Comparison of ENCODE assay signal across 21 cellular contexts in the genomic region with DNA sequence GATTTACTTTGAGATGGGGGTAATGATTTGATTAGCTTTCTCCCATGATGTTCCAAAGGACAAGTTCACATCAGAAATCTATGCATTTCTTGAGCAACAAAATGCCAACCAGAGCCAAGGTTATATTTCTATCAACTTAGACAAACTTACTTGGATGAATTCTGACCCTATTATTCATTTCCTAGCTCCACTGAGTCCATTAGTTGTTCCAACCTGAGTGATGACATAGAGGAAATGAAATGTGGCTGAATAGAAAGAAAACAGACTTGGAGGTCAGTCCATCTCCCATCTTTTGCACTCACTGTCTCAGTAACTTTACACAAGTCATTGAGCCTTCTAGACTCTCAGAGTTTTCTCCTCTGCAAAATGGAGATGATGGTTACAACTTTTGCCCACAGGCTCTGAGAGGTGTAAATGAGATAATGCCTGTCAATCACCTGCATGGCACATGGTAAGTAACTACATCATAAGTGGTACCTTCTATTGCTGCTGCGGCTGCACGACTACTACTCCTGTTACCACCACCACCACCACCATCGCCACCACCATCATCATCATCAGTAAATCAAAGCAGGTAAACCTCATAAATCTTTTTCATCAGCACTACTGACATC.
DNase-seq lines count a peak whose midpoint lies in the region; ATAC-seq and TF ChIP-seq lines count a peak whose summit lies in the region.
"Had no signal": no experiment of that assay in that cellular context is flagged by ENCODE, and none has a peak within 500 bp of the region (broad histone marks: within the 10 kb centered on the region; RNA-seq: fewer than 3 reads in every experiment).

No MANE protein-coding gene starts in this region.

- H2BK12ac ChIP-seq in trophoblast cell (ENCODE audit: low read length) = no peak overlapping the region

- no CpG with 5 or more reads among the region's 3 CpGs for WGBS in trophoblast cell (ENCODE audit: extremely low coverage, insufficient coverage, insufficient read length)
- WGBS in esophagus muscularis mucosa = 98% methylated on average over 3 of the region's 3 CpGs

- H3K18ac ChIP-seq in trophoblast cell (ENCODE audit: low read length) = peak overlapping the region; percentile 78

- peak overlapping the region; percentile 74 for H2AK5ac ChIP-seq in trophoblast cell (ENCODE audit: low read length)

- peak overlapping the region; percentile 43 for H2BK120ac ChIP-seq in trophoblast cell (ENCODE audit: insufficient read depth, low read length, poor library complexity)

- H3K4me2 ChIP-seq in GM23338 = peak overlapping the region; percentile 46
- no peak overlapping the region for H3K4me2 ChIP-seq in trophoblast cell (ENCODE audit: low read length)

- TF ChIP-seq CTCF in GM23338 (conservative IDR thresholded peaks at IDR 0.05; ENCODE audit: low read depth in 2 of 2) (no peak), esophagus muscularis mucosa (IDR thresholded peaks at IDR 0.05) (no peak), upper lobe of right lung (IDR thresholded peaks at IDR 0.05) (no peak)

- intact Hi-C loops in esophagus muscularis mucosa (cut with DNase I) (no loop called here), upper lobe of right lung (cut with DNase I) (no loop called here)

- TF ChIP-seq EP300 in esophagus muscularis mucosa (IDR thresholded peaks at IDR 0.05) = no peak

- H3K36me3 ChIP-seq in GM23338 (ENCODE audit: insufficient read depth) = no peaks in the 10 kb centered on the region
- H3K36me3 ChIP-seq in trophoblast cell (ENCODE audit: control insufficient read depth in 1 of 2, insufficient read depth in 2 of 2, low read length in 2 of 2) = peaks cover 3 to 5% of the 10 kb centered on the region in 2 experiments
- no peaks in the 10 kb centered on the region for H3K36me3 ChIP-seq in esophagus muscularis mucosa
- H3K36me3 ChIP-seq in upper lobe of right lung = no peaks in the 10 kb centered on the region
- H3K36me3 ChIP-seq: vagina had no signal

- H3K4me1 Mint-ChIP-seq in GM23338 = peaks cover 47% of the 10 kb centered on the region
- H3K4me1 Mint-ChIP-seq: CD4-positive, alpha-beta memory T cell; stimulated activated memory B cell treated with anti-CD40 and anti-IgM and Interleukin-4, amounts not matched to agents 10 μg/mL and 1 μg/mL and 100 μg/mL, for 72 hours had no signal

- no peak overlapping the region for H3K23ac ChIP-seq in trophoblast cell (ENCODE audit: low read length)

- no peak for DNase-seq in GM23338 (ENCODE audit: low spot score)
- DNase-seq in SK-N-DZ (ENCODE audit: low spot score) = peak; percentile 36
- DNase-seq in epithelial cell of prostate (ENCODE audit: low read depth, low spot score) = no peak
- no peak for DNase-seq in trophoblast cell
- DNase-seq in esophagus muscularis mucosa (ENCODE audit: extremely low spot score) = no peak
- no peak for DNase-seq in upper lobe of right lung
- DNase-seq in cerebellar cortex (ENCODE audit: low spot score) = no peak
- DNase-seq in cerebellar nuclear complex (lab: John Stamatoyannopoulos, UW) = no peak
- DNase-seq: activated CD8-positive, alpha-beta T cell treated with anti-CD3 and anti-CD28 coated beads, Interleukin-2, amount 10 ng/mL, durations not matched to agents 7 days and 5 days; activated gamma-delta T cell; CD4-positive, alpha-beta memory T cell; effector memory CD4-positive, alpha-beta T cell; GDM1; NCI-H2081; NCI-H774; right cardiac atrium; SHP77; stimulated activated CD4-positive, alpha-beta T cell treated with anti-CD3 and anti-CD28 coated beads, Interleukin-4, amount 100 ng/mL, for 4 hours had no signal

- H3K4me1 ChIP-seq in GM23338 (ENCODE audit: insufficient read depth) = peaks cover 44% of the 10 kb centered on the region
- H3K4me1 ChIP-seq in trophoblast cell (ENCODE audit: control insufficient read depth in 1 of 2, insufficient read depth in 2 of 2, low read length in 2 of 2) = peaks cover 13 to 16% of the 10 kb centered on the region in 2 experiments
- H3K4me1 ChIP-seq in esophagus muscularis mucosa = peaks cover 19 to 40% (median 32%) of the 10 kb centered on the region in 4 donors
- peaks cover 8% of the 10 kb centered on the region for H3K4me1 ChIP-seq in upper lobe of right lung

- no peak overlapping the region for H4K8ac ChIP-seq in trophoblast cell (ENCODE audit: low read depth, low read length)

- no peak overlapping the region for H2AFZ ChIP-seq in GM23338
- H2AFZ ChIP-seq in trophoblast cell (ENCODE audit: insufficient read depth, low read length, poor library complexity) = no peak overlapping the region

- no peak for TF ChIP-seq POLR2A in esophagus muscularis mucosa (IDR thresholded peaks at IDR 0.05; ENCODE audit: low read depth)

- H3K9me3 ChIP-seq in trophoblast cell (ENCODE audit: insufficient read depth, low read depth, low read length) = no peaks in the 10 kb centered on the region
- no peaks in the 10 kb centered on the region for H3K9me3 ChIP-seq in esophagus muscularis mucosa
- H3K9me3 ChIP-seq in upper lobe of right lung = no peaks in the 10 kb centered on the region
- H3K9me3 ChIP-seq: vagina had no signal

- peak overlapping the region; percentile 57; the same call in 1 of the 2 replicates for H3K27ac ChIP-seq in GM23338 (ENCODE audit: low read depth)
- peak overlapping the region; percentile 79 for H3K27ac ChIP-seq in epithelial cell of prostate
- peak overlapping the region; percentile 34 for H3K27ac ChIP-seq in trophoblast cell (ENCODE audit: low read depth, low read length)
- no peak overlapping the region for H3K27ac ChIP-seq in esophagus muscularis mucosa (replicated peaks in 1 of 4)
- no peak overlapping the region for H3K27ac ChIP-seq in upper lobe of right lung
- H3K27ac ChIP-seq: vagina had no signal

- H3K27me3 ChIP-seq in GM23338 (ENCODE audit: insufficient read depth) = no peaks in the 10 kb centered on the region
- no peaks in the 10 kb centered on the region for H3K27me3 ChIP-seq in trophoblast cell (ENCODE audit: insufficient read depth, low read length)
- no peaks in the 10 kb centered on the region for H3K27me3 ChIP-seq in esophagus muscularis mucosa
- H3K27me3 ChIP-seq in upper lobe of right lung = no peaks in the 10 kb centered on the region
- H3K27me3 ChIP-seq: vagina had no signal

- H4K20me1 ChIP-seq in GM23338 (replicated peaks; ENCODE audit: insufficient read depth) = no peaks in the 10 kb centered on the region

- H3K27ac Mint-ChIP-seq in GM23338 = peak overlapping the region; percentile 44
- H3K27ac Mint-ChIP-seq: activated CD8-positive, alpha-beta T cell treated with anti-CD3 and anti-CD28 coated beads, Interleukin-2, amount 10 ng/mL, durations not matched to agents 7 days and 5 days; CD4-positive, alpha-beta memory T cell; stimulated activated memory B cell treated with anti-CD40 and anti-IgM and Interleukin-4, amounts not matched to agents 10 μg/mL and 1 μg/mL and 100 μg/mL, for 72 hours had no signal

- peaks cover 5% of the 10 kb centered on the region for H3K27me3 Mint-ChIP-seq in GM23338 (ENCODE audit: insufficient read depth, low read depth, poor library complexity)
- H3K27me3 Mint-ChIP-seq: stimulated activated memory B cell treated with anti-CD40 and anti-IgM and Interleukin-4, amounts not matched to agents 10 μg/mL and 1 μg/mL and 100 μg/mL, for 72 hours had no signal

- peaks cover 18% of the 10 kb centered on the region for H3K79me1 ChIP-seq in trophoblast cell (ENCODE audit: low read length)

- no peak overlapping the region for H4K91ac ChIP-seq in trophoblast cell (ENCODE audit: low read depth, low read length)

- H3K36me3 Mint-ChIP-seq in GM23338 (ENCODE audit: low read depth) = peaks cover 4% of the 10 kb centered on the region; the same call in 2 of the 3 replicates
- H3K36me3 Mint-ChIP-seq: CD4-positive, alpha-beta memory T cell; stimulated activated memory B cell treated with anti-CD40 and anti-IgM and Interleukin-4, amounts not matched to agents 10 μg/mL and 1 μg/mL and 100 μg/mL, for 72 hours had no signal

- ATAC-seq in GM23338 = no peak
- no peak for ATAC-seq in upper lobe of right lung
- ATAC-seq: activated CD8-positive, alpha-beta T cell treated with anti-CD3 and anti-CD28 coated beads, Interleukin-2, amount 10 ng/mL, durations not matched to agents 7 days and 5 days; right cardiac atrium; stimulated activated memory B cell treated with anti-CD40 and anti-IgM and Interleukin-4, amounts not matched to agents 10 μg/mL and 1 μg/mL and 100 μg/mL, for 72 hours had no signal

- peak overlapping the region; percentile 97 for H3K4ac ChIP-seq in trophoblast cell (ENCODE audit: low read depth, low read length)

- no peak overlapping the region for H3K9ac ChIP-seq in trophoblast cell (ENCODE audit: low read length)

- 0 out of 2 replicates have a peak, but pooled peaks cover 2% of the 10 kb centered on the region for H3F3A ChIP-seq in GM23338 (replicated peaks; ENCODE audit: low read depth)

- H3K4me3 Mint-ChIP-seq in GM23338 = 0 out of 3 replicates have a peak overlapping the region, but pooled peaks have one; percentile 13
- H3K4me3 Mint-ChIP-seq: activated CD8-positive, alpha-beta T cell treated with anti-CD3 and anti-CD28 coated beads, Interleukin-2, amount 10 ng/mL, durations not matched to agents 7 days and 5 days; CD4-positive, alpha-beta memory T cell; nephron; stimulated activated memory B cell treated with anti-CD40 and anti-IgM and Interleukin-4, amounts not matched to agents 10 μg/mL and 1 μg/mL and 100 μg/mL, for 72 hours had no signal

- H3K4me3 ChIP-seq in GM23338 (no peak overlapping the region; the same call in 1 of the 2 replicates), trophoblast cell (ENCODE audit: low read depth, low read length) (no peak overlapping the region), esophagus muscularis mucosa (no peak overlapping the region), upper lobe of right lung (no peak overlapping the region)
- H3K4me3 ChIP-seq: vagina had no signal

- H3K79me2 ChIP-seq in GM23338 (replicated peaks; ENCODE audit: insufficient read depth) = peaks cover 59% of the 10 kb centered on the region
- H3K79me2 ChIP-seq in trophoblast cell (ENCODE audit: control insufficient read depth, insufficient read depth, low read length, poor library complexity) = peaks cover 8% of the 10 kb centered on the region

- H2BK5ac ChIP-seq in trophoblast cell (ENCODE audit: low read depth, low read length, poor library complexity) = no peak overlapping the region

- no peaks in the 10 kb centered on the region for H3K9me2 ChIP-seq in GM23338 (ENCODE audit: insufficient read depth)

- H4K12ac ChIP-seq in trophoblast cell (ENCODE audit: low read depth, low read length) = no peak overlapping the region

- no peaks in the 10 kb centered on the region for H3K9me3 Mint-ChIP-seq in GM23338
- H3K9me3 Mint-ChIP-seq: stimulated activated memory B cell treated with anti-CD40 and anti-IgM and Interleukin-4, amounts not matched to agents 10 μg/mL and 1 μg/mL and 100 μg/mL, for 72 hours had no signal

- H3K14ac ChIP-seq in trophoblast cell (ENCODE audit: low read length) = peak overlapping the region; percentile 66

Comparison
In these comparisons a context has a peak if more than half of its experiments do, and no peak if none do; other contexts are left out.
1. H3K27ac ChIP-seq: peak in GM23338 (single experiment), epithelial cell of prostate (single experiment) and trophoblast cell (single experiment); none in esophagus muscularis mucosa (0 of 4) and upper lobe of right lung (single experiment).